ENCODE assay signal across 20 cellular contexts in genomic region chr17:18368948-18369347, GRCh38. TPM values are rescaled to one million over a fixed set of nuclear protein-coding genes. Genes with fewer than 3 reads are reported as not detected.
A peak's percentile ranks its signal among the peaks of the same experiment; 100 is the strongest.
DNase-seq lines count a peak whose midpoint lies in the region; ATAC-seq and TF ChIP-seq lines count a peak whose summit lies in the region.
"Had no signal": no experiment of that assay in that cellular context is flagged by ENCODE, and none has a peak within 500 bp of the region (broad histone marks: within the 10 kb centered on the region; RNA-seq: fewer than 3 reads in every experiment).

No MANE protein-coding gene starts in this region.

- H3K9me2 ChIP-seq in PC-9 (ENCODE audit: insufficient read depth) = no peaks in the 10 kb centered on the region

- H3K4me1 Mint-ChIP-seq in natural killer cell treated with Interleukin-12 subunit alpha and Interleukin-12 subunit beta and Interleukin-15 and Interleukin-18, amount 100 ng/mL, for 72 hours (ENCODE audit: low read depth in 2 of 2) = no peaks in the 10 kb centered on the region
- H3K4me1 Mint-ChIP-seq: GM23338 had no signal

- H3F3A ChIP-seq in PC-9 (ENCODE audit: insufficient read depth, low read depth) = peaks cover 17% of the 10 kb centered on the region

- dilution Hi-C loops in mammary epithelial cell (cut with HindIII; ENCODE audit: low sequenced_read_pairs) = no loop called here

- BruUV-seq in PC-9 (replicated peaks; lab: Mats Ljungman, UMichigan) (no TSS peak), mammary epithelial cell (replicated peaks; lab: Mats Ljungman, UMichigan) (no TSS peak)

- H3K18ac ChIP-seq in trophoblast cell (ENCODE audit: low read length) = no peak overlapping the region

- no peak overlapping the region for H2BK5ac ChIP-seq in trophoblast cell (ENCODE audit: low read depth, low read length, poor library complexity)

- in situ Hi-C loops in mammary epithelial cell (cut with MboI; ENCODE audit: low sequenced_read_pairs in 2 of 2) = no loop called here

- intact Hi-C loops in PC-9 (cut with micrococcal nuclease; ENCODE audit: unreplicated experiment) = no loop called here
- intact Hi-C loops in mammary epithelial cell (cut with micrococcal nuclease) = no loop called here

- H3K27ac ChIP-seq in PC-9 (no peak overlapping the region), mammary epithelial cell (ENCODE audit: insufficient read depth, low read depth, low read length) (no peak overlapping the region), trophoblast cell (ENCODE audit: low read depth, low read length) (no peak overlapping the region)
- H3K27ac ChIP-seq: SJSA1 had no signal

- CTCF ChIA-PET in PC-9 (lab: Charles Lee) = no interaction called here
- CTCF ChIA-PET in mammary epithelial cell (lab: Charles Lee; ENCODE audit: low non-redundant PET) = no interaction called here

- no peaks in the 10 kb centered on the region for H3K79me2 ChIP-seq in PC-9 (ENCODE audit: low read depth)
- no peaks in the 10 kb centered on the region for H3K79me2 ChIP-seq in mammary epithelial cell (ENCODE audit: insufficient read depth, low read length)
- H3K79me2 ChIP-seq in trophoblast cell (ENCODE audit: control insufficient read depth, insufficient read depth, low read length, poor library complexity) = no peaks in the 10 kb centered on the region

- H3K9ac ChIP-seq in mammary epithelial cell (ENCODE audit: insufficient read depth, low read length) (no peak overlapping the region), trophoblast cell (ENCODE audit: low read length) (no peak overlapping the region)

- 59% methylated on average over 7 of the region's 8 CpGs for WGBS in mammary epithelial cell (ENCODE audit: low coverage, missing lambda C conversion rate)
- WGBS in trophoblast cell (ENCODE audit: extremely low coverage, insufficient coverage, insufficient read length) = no CpG with 5 or more reads among the region's 8 CpGs

- no peak overlapping the region for H3K27ac Mint-ChIP-seq in natural killer cell treated with Interleukin-12 subunit alpha and Interleukin-12 subunit beta and Interleukin-15 and Interleukin-18, amount 100 ng/mL, for 72 hours
- H3K27ac Mint-ChIP-seq: GM23338 had no signal

- H3K4me3 ChIP-seq in PC-9 = no peak overlapping the region
- H3K4me3 ChIP-seq in mammary epithelial cell (replicated peaks in 1 of 3; ENCODE audit: insufficient read depth in 1 of 3, low read depth in 2 of 3, low read length in 3 of 3) = no peak overlapping the region
- H3K4me3 ChIP-seq in trophoblast cell (ENCODE audit: low read depth, low read length) = no peak overlapping the region
- H3K4me3 ChIP-seq: GM23338, HAP-1, SJSA1 had no signal

- no peak overlapping the region for H4K8ac ChIP-seq in trophoblast cell (ENCODE audit: low read depth, low read length)

- H3K36me3 Mint-ChIP-seq in natural killer cell treated with Interleukin-12 subunit alpha and Interleukin-12 subunit beta and Interleukin-15 and Interleukin-18, amount 100 ng/mL, for 72 hours = no peaks in the 10 kb centered on the region

- POLR2A ChIA-PET in PC-9 (lab: Charles Lee; ENCODE audit: unreplicated experiment) = no interaction called here

- H3K9me3 Mint-ChIP-seq in natural killer cell treated with Interleukin-12 subunit alpha and Interleukin-12 subunit beta and Interleukin-15 and Interleukin-18, amount 100 ng/mL, for 72 hours = no peaks in the 10 kb centered on the region
- H3K9me3 Mint-ChIP-seq: GM23338 had no signal

- DNase-seq in HPDE6-E6E7 (ENCODE audit: extremely low spot score) (peak; percentile 38), PC-9 (peak; percentile 63 to 81), mammary epithelial cell (peak; percentile 33), trophoblast cell (peak; percentile 99 to 100)
- DNase-seq in natural killer cell treated with Interleukin-12 subunit alpha and Interleukin-12 subunit beta and Interleukin-15 and Interleukin-18, amount 100 ng/mL, for 72 hours (ENCODE audit: low spot score) = no peak
- DNase-seq: BE2C, DMS79, IMR-90, NCI-H1417 treated with DMSO at 0.1 percent for 48 hours, NCI-H187, NCI-H446 treated with DMSO at 0.1 percent for 48 hours, NCI-H526 treated with DMSO at 0.1 percent for 48 hours had no signal

- H3K36me3 ChIP-seq in PC-9 (ENCODE audit: low read depth) (no peaks in the 10 kb centered on the region), mammary epithelial cell (ENCODE audit: insufficient read depth, low read length) (no peaks in the 10 kb centered on the region), trophoblast cell (ENCODE audit: control insufficient read depth in 1 of 2, insufficient read depth in 2 of 2, low read length in 2 of 2) (no peaks in the 10 kb centered on the region)
- H3K36me3 ChIP-seq: BE2C, HAP-1, SJSA1 had no signal

- no peak overlapping the region for H2AFZ ChIP-seq in PC-9
- H2AFZ ChIP-seq in mammary epithelial cell (ENCODE audit: low read depth, low read length) = no peak overlapping the region
- H2AFZ ChIP-seq in trophoblast cell (ENCODE audit: insufficient read depth, low read length, poor library complexity) = no peak overlapping the region
- H2AFZ ChIP-seq: GM23338 had no signal

- ATAC-seq in GM21619 (IDR thresholded peaks at IDR 0.05; ENCODE audit: unreplicated experiment) (no peak), HG02973 (IDR thresholded peaks at IDR 0.05; ENCODE audit: unreplicated experiment) (no peak)
- no peak for ATAC-seq in natural killer cell treated with Interleukin-12 subunit alpha and Interleukin-12 subunit beta and Interleukin-15 and Interleukin-18, amount 100 ng/mL, for 72 hours
- ATAC-seq: GM23338, Right ventricle myocardium inferior had no signal

- H4K91ac ChIP-seq in trophoblast cell (ENCODE audit: low read depth, low read length) = no peak overlapping the region

- no peak overlapping the region for H2AK5ac ChIP-seq in trophoblast cell (ENCODE audit: low read length)

- no peaks in the 10 kb centered on the region for H3K9me3 ChIP-seq in PC-9 (ENCODE audit: insufficient read depth, low read depth)
- H3K9me3 ChIP-seq in mammary epithelial cell (replicated peaks; ENCODE audit: insufficient read depth, low read length) = no peaks in the 10 kb centered on the region
- no peaks in the 10 kb centered on the region for H3K9me3 ChIP-seq in trophoblast cell (ENCODE audit: insufficient read depth, low read depth, low read length)
- H3K9me3 ChIP-seq: BE2C, HAP-1, SJSA1 had no signal

- no peak overlapping the region for H3K4ac ChIP-seq in trophoblast cell (ENCODE audit: low read depth, low read length)

- no peak overlapping the region for H3K4me3 Mint-ChIP-seq in natural killer cell treated with Interleukin-12 subunit alpha and Interleukin-12 subunit beta and Interleukin-15 and Interleukin-18, amount 100 ng/mL, for 72 hours
- H3K4me3 Mint-ChIP-seq: GM23338 had no signal

- no peak overlapping the region for H3K14ac ChIP-seq in trophoblast cell (ENCODE audit: low read length)

- peaks cover 15% of the 10 kb centered on the region; the same call in 1 of the 2 replicates for H3K4me1 ChIP-seq in PC-9 (replicated peaks; ENCODE audit: insufficient read depth)
- peaks cover under 1% of the 10 kb centered on the region for H3K4me1 ChIP-seq in mammary epithelial cell (ENCODE audit: insufficient read depth, low read length)
- no peaks in the 10 kb centered on the region for H3K4me1 ChIP-seq in trophoblast cell (ENCODE audit: control insufficient read depth in 1 of 2, insufficient read depth in 2 of 2, low read length in 2 of 2)
- H3K4me1 ChIP-seq: BE2C, HAP-1 had no signal

- peak overlapping the region; percentile 35; the same call in 1 of the 2 replicates for H3K4me2 ChIP-seq in PC-9
- no peak overlapping the region for H3K4me2 ChIP-seq in mammary epithelial cell (ENCODE audit: insufficient read depth, low read depth, low read length)
- no peak overlapping the region for H3K4me2 ChIP-seq in trophoblast cell (ENCODE audit: low read length)
- H3K4me2 ChIP-seq: GM23338 had no signal

- no peak overlapping the region for H4K12ac ChIP-seq in trophoblast cell (ENCODE audit: low read depth, low read length)

- H4K20me1 ChIP-seq in PC-9 (ENCODE audit: insufficient read depth) = no peaks in the 10 kb centered on the region
- H4K20me1 ChIP-seq in mammary epithelial cell (ENCODE audit: insufficient read depth, low read length) = no peaks in the 10 kb centered on the region

- TF ChIP-seq CTCF in PC-9 (conservative IDR thresholded peaks at IDR 0.05) = no peak
- no peak for TF ChIP-seq CTCF in mammary epithelial cell (conservative IDR thresholded peaks at IDR 0.05 in 1 of 2, IDR thresholded peaks at IDR 0.05 in 1 of 2; ENCODE audit: extremely low read depth in 1 of 2, insufficient read depth in 1 of 2, low read depth in 1 of 2, low read length in 2 of 2)

- H3K23ac ChIP-seq in trophoblast cell (ENCODE audit: low read length) = no peak overlapping the region

- H2BK12ac ChIP-seq in trophoblast cell (ENCODE audit: low read length) = no peak overlapping the region

- peaks cover 0 to 10% of the 10 kb centered on the region in 2 donors for H3K27me3 Mint-ChIP-seq in natural killer cell treated with Interleukin-12 subunit alpha and Interleukin-12 subunit beta and Interleukin-15 and Interleukin-18, amount 100 ng/mL, for 72 hours

- H3K27me3 ChIP-seq in PC-9 (ENCODE audit: insufficient read depth, low read depth) (no peaks in the 10 kb centered on the region), mammary epithelial cell (ENCODE audit: insufficient read depth, low read length) (no peaks in the 10 kb centered on the region), trophoblast cell (ENCODE audit: insufficient read depth, low read length) (no peaks in the 10 kb centered on the region)
- H3K27me3 ChIP-seq: BE2C, SJSA1 had no signal

- no peak overlapping the region for H2BK120ac ChIP-seq in trophoblast cell (ENCODE audit: insufficient read depth, low read length, poor library complexity)

- H3K79me1 ChIP-seq in trophoblast cell (ENCODE audit: low read length) = no peaks in the 10 kb centered on the region

RNA-seq across cellular contexts. Expression of gene SHMT1, which starts 5.6 kb away (rescaled TPM):
- 139 and 170 TPM in 2 replicates for total RNA-seq in PC-9 (2021)
- total RNA-seq in mammary epithelial cell = 10 to 100 TPM; 25.3 to 25.6 TPM
- polyA plus RNA-seq in mammary epithelial cell = 25.8 TPM
- 58.6 TPM for polyA minus RNA-seq in mammary epithelial cell
- polyA plus RNA-seq in trophoblast cell (2013) = 22.6 and 22.7 TPM in 2 replicates
- total RNA-seq in natural killer cell treated with Interleukin-12 subunit alpha and Interleukin-12 subunit beta and Interleukin-15 and Interleukin-18, amount 100 ng/mL, for 72 hours = 10 to 100 TPM; 24.8 to 70.6 TPM

RNA-seq across cellular contexts. Expression of gene EVPLL, which starts 8.6 kb away (rescaled TPM):
- total RNA-seq in PC-9 (2021) = 3.7 and 5.7 TPM in 2 replicates
- under 1 TPM in 1 of 2 donors, not detected in 1; 0.17 TPM for total RNA-seq in mammary epithelial cell
- not detected for polyA plus RNA-seq in mammary epithelial cell
- polyA minus RNA-seq in mammary epithelial cell = not detected
- polyA plus RNA-seq in trophoblast cell (2013) = 0.01 TPM in 1 of 2 replicates, not detected in the other
- not detected for total RNA-seq in natural killer cell treated with Interleukin-12 subunit alpha and Interleukin-12 subunit beta and Interleukin-15 and Interleukin-18, amount 100 ng/mL, for 72 hours
- total RNA-seq: A673, G401, IMR-90, Right ventricle myocardium inferior, SJSA1 had no signal
- polyA plus RNA-seq: IMR-90 had no signal

RNA-seq across cellular contexts. Expression of gene SMCR8, which starts 53.9 kb away (rescaled TPM):
- 19.5 and 23.8 TPM in 2 replicates for total RNA-seq in PC-9 (2021)
- total RNA-seq in mammary epithelial cell = 10 to 100 TPM; 15.2 to 21.5 TPM
- polyA plus RNA-seq in mammary epithelial cell = 9.7 TPM
- polyA minus RNA-seq in mammary epithelial cell = 31.2 TPM
- 10.4 and 10.8 TPM in 2 replicates for polyA plus RNA-seq in trophoblast cell (2013)
- 10 to 100 TPM; 29.1 to 32.1 TPM for total RNA-seq in natural killer cell treated with Interleukin-12 subunit alpha and Interleukin-12 subunit beta and Interleukin-15 and Interleukin-18, amount 100 ng/mL, for 72 hours

RNA-seq across cellular contexts. Expression of gene TOP3A, which starts 54.2 kb away (rescaled TPM):
- total RNA-seq in PC-9 (2021) (51.2 and 52.2 TPM in 2 replicates), mammary epithelial cell (10 to 100 TPM; 27.2 to 36.4 TPM)
- polyA plus RNA-seq in mammary epithelial cell = 15.2 TPM
- 71.6 TPM for polyA minus RNA-seq in mammary epithelial cell
- polyA plus RNA-seq in trophoblast cell (2013) = 18.1 and 19.5 TPM in 2 replicates
- 100 to 1,000 TPM in 1 of 2 donors, 10 to 100 TPM in 1; 65.6 to 144 TPM for total RNA-seq in natural killer cell treated with Interleukin-12 subunit alpha and Interleukin-12 subunit beta and Interleukin-15 and Interleukin-18, amount 100 ng/mL, for 72 hours
